In genomic region chr9:35774907-35775635, GRCh38 we compare ENCODE assay signal across 11 cellular contexts. TPM values are rescaled to one million over a fixed set of nuclear protein-coding genes. Genes with fewer than 3 reads are reported as not detected.
DNase-seq lines count a peak whose midpoint lies in the region; ATAC-seq and TF ChIP-seq lines count a peak whose summit lies in the region.
"Had no signal": no experiment of that assay in that cellular context is flagged by ENCODE, and none has a peak within 500 bp of the region (broad histone marks: within the 10 kb centered on the region; RNA-seq: fewer than 3 reads in every experiment).

No MANE protein-coding gene starts in this region.

- no peak overlapping the region for H3K4me3 ChIP-seq in psoas muscle
- H3K4me3 ChIP-seq: A549 had no signal

- peaks cover 2% of the 10 kb centered on the region for H3K36me3 Mint-ChIP-seq in activated CD4-positive, alpha-beta T cell treated with anti-CD3 and anti-CD28 coated beads, Interleukin-2, amount 10 ng/mL, durations not matched to agents 7 days and 5 days (ENCODE audit: low read depth)

- H3K9me3 ChIP-seq in psoas muscle, result no peaks in the 10 kb centered on the region
- H3K9me3 ChIP-seq: A549 had no signal

- H3K27me3 Mint-ChIP-seq in activated CD4-positive, alpha-beta T cell treated with anti-CD3 and anti-CD28 coated beads, Interleukin-2, amount 10 ng/mL, durations not matched to agents 7 days and 5 days, result no peaks in the 10 kb centered on the region

- no peak overlapping the region for H3K27ac Mint-ChIP-seq in activated CD4-positive, alpha-beta T cell treated with anti-CD3 and anti-CD28 coated beads, Interleukin-2, amount 10 ng/mL, durations not matched to agents 7 days and 5 days

- CTCF ChIA-PET in activated CD4-positive, alpha-beta T cell treated with anti-CD3 and anti-CD28 coated beads, Interleukin-2, amount 10 ng/mL, durations not matched to agents 7 days and 5 days (lab: Charles Lee), result interaction anchor here (1.3 to 1.6 kb wide), 3 partner anchors 11 to 222 kb away, joined by 3 to 5 read pairs (median 5); no protein-coding TSS in a partner anchor

- H3K27me3 ChIP-seq in psoas muscle (ENCODE audit: insufficient read depth in 3 of 3, low read length in 2 of 3), result no peaks in the 10 kb centered on the region

- whole genome bisulfite sequencing in psoas muscle, 3 donors, result 56 to 66% (median 60%) methylated on average over 7 of the region's 7 CpGs

- peaks cover 3% of the 10 kb centered on the region for H3K4me1 Mint-ChIP-seq in activated CD4-positive, alpha-beta T cell treated with anti-CD3 and anti-CD28 coated beads, Interleukin-2, amount 10 ng/mL, durations not matched to agents 7 days and 5 days

- intact Hi-C loops in psoas muscle (cut with DNase I), result no loop called here

- ATAC-seq in psoas muscle, result no peak
- ATAC-seq: A549 had no signal

- peak in 2 of 3 experiments; percentile 5 to 33 for DNase-seq in NCI-H1417 (lab: John Stamatoyannopoulos, UW)
- no peak for DNase-seq in NCI-H1417 treated with DMSO at 0.1 percent for 48 hours (lab: John Stamatoyannopoulos, UW)
- peak; percentile 33 for DNase-seq in NCI-H446 treated with DMSO at 0.1 percent for 48 hours (lab: John Stamatoyannopoulos, UW)
- peak; percentile 47 for DNase-seq in globus pallidus (ENCODE audit: low spot score)
- peak in 1 of 2 donors; percentile 27 for DNase-seq in psoas muscle
- no peak for DNase-seq in activated naive CD4-positive, alpha-beta T cell (lab: John Stamatoyannopoulos, UW)
- DNase-seq in activated CD4-positive, alpha-beta T cell treated with anti-CD3 and anti-CD28 coated beads, Interleukin-2, amount 10 ng/mL, durations not matched to agents 7 days and 5 days, result no peak
- DNase-seq in stimulated activated CD4-positive, alpha-beta T cell treated with anti-CD3 and anti-CD28 coated beads, Interleukin-4, amount 100 ng/mL, for 1 hour, result no peak

- H3K4me3 Mint-ChIP-seq in activated CD4-positive, alpha-beta T cell treated with anti-CD3 and anti-CD28 coated beads, Interleukin-2, amount 10 ng/mL, durations not matched to agents 7 days and 5 days, result no peak overlapping the region

- peaks cover 28% of the 10 kb centered on the region for H3K4me1 ChIP-seq in psoas muscle

- H3K9me3 Mint-ChIP-seq in activated CD4-positive, alpha-beta T cell treated with anti-CD3 and anti-CD28 coated beads, Interleukin-2, amount 10 ng/mL, durations not matched to agents 7 days and 5 days, result no peaks in the 10 kb centered on the region

- peak overlapping the region; percentile 44 for H3K27ac ChIP-seq in psoas muscle
- H3K27ac ChIP-seq: A549, epithelial cell of prostate had no signal

- H3K36me3 ChIP-seq in psoas muscle (ENCODE audit: insufficient read depth in 1 of 2, low read depth in 1 of 2), result no peaks in the 10 kb centered on the region

- POLR2A ChIA-PET in activated CD4-positive, alpha-beta T cell treated with anti-CD3 and anti-CD28 coated beads, Interleukin-2, amount 10 ng/mL, durations not matched to agents 7 days and 5 days (lab: Charles Lee), result no interaction called here

- no peak for TF ChIP-seq CTCF in psoas muscle (IDR thresholded peaks at IDR 0.05)

RNA-seq across cellular contexts. Expression of gene NPR2, which starts 16.3 kb away (rescaled TPM):
- 10 to 100 TPM; 14.7 to 28.4 (median 18.3) TPM for total RNA-seq in psoas muscle
- polyA plus RNA-seq in psoas muscle, result 10 to 100 TPM in 1 of 3 donors, 1 to 10 TPM in 2; 8.7 to 27.2 (median 9.2) TPM
- total RNA-seq in activated CD4-positive, alpha-beta T cell treated with anti-CD3 and anti-CD28 coated beads, Interleukin-2, amount 10 ng/mL, durations not matched to agents 7 days and 5 days, result 10 to 100 TPM in 1 of 2 experiments, 1 to 10 TPM in 1; 8.7 to 11.7 TPM

RNA-seq across cellular contexts. Expression of gene MSMP, which starts 21.0 kb away (rescaled TPM):
- not detected for total RNA-seq in psoas muscle
- 1 to 10 TPM in 1 of 3 donors, under 1 TPM in 1, not detected in 1; 0.16 to 1.2 TPM for polyA plus RNA-seq in psoas muscle
- total RNA-seq in activated CD4-positive, alpha-beta T cell treated with anti-CD3 and anti-CD28 coated beads, Interleukin-2, amount 10 ng/mL, durations not matched to agents 7 days and 5 days, result not detected
- polyA plus RNA-seq: A549 had no signal

RNA-seq across cellular contexts. Expression of gene RGP1, which starts 26.0 kb away (rescaled TPM):
- total RNA-seq in psoas muscle, result 10 to 100 TPM; 32.3 to 51.0 (median 37.4) TPM
- polyA plus RNA-seq in psoas muscle, result 10 to 100 TPM; 10.7 to 34.6 (median 24.0) TPM
- total RNA-seq in activated CD4-positive, alpha-beta T cell treated with anti-CD3 and anti-CD28 coated beads, Interleukin-2, amount 10 ng/mL, durations not matched to agents 7 days and 5 days, result 10 to 100 TPM; 24.7 to 28.4 TPM

RNA-seq across cellular contexts. Expression of gene GBA2, which starts 26.0 kb away (rescaled TPM):
- total RNA-seq in psoas muscle, result 10 to 100 TPM; 36.1 to 83.6 (median 50.1) TPM
- 100 to 1,000 TPM in 1 of 3 donors, 10 to 100 TPM in 2; 47.0 to 107 (median 47.4) TPM for polyA plus RNA-seq in psoas muscle
- 10 to 100 TPM; 42.8 to 44.1 TPM for total RNA-seq in activated CD4-positive, alpha-beta T cell treated with anti-CD3 and anti-CD28 coated beads, Interleukin-2, amount 10 ng/mL, durations not matched to agents 7 days and 5 days

RNA-seq across cellular contexts. Expression of gene SPAG8, which starts 37.0 kb away (rescaled TPM):
- 1 to 10 TPM in 1 of 4 donors, under 1 TPM in 3; 0.39 to 1.3 (median 0.94) TPM for total RNA-seq in psoas muscle
- 1 to 10 TPM in 1 of 3 donors, under 1 TPM in 2; 0.25 to 1.2 (median 0.56) TPM for polyA plus RNA-seq in psoas muscle
- 1 to 10 TPM; 1.8 to 2.5 TPM for total RNA-seq in activated CD4-positive, alpha-beta T cell treated with anti-CD3 and anti-CD28 coated beads, Interleukin-2, amount 10 ng/mL, durations not matched to agents 7 days and 5 days
- total RNA-seq: lung microvascular endothelial cell had no signal

Comparison
In these comparisons a context has a peak if more than half of its experiments do, and no peak if none do; other contexts are left out.
1. DNase-seq: peak in NCI-H1417 (2 of 3), NCI-H446 treated with DMSO at 0.1 percent for 48 hours (single experiment) and globus pallidus (single experiment); none in NCI-H1417 treated with DMSO at 0.1 percent for 48 hours (single experiment), activated naive CD4-positive, alpha-beta T cell (0 of 4), activated CD4-positive, alpha-beta T cell treated with anti-CD3 and anti-CD28 coated beads, Interleukin-2, amount 10 ng/mL, durations not matched to agents 7 days and 5 days (single experiment) and stimulated activated CD4-positive, alpha-beta T cell treated with anti-CD3 and anti-CD28 coated beads, Interleukin-4, amount 100 ng/mL, for 1 hour (single experiment).